14 cellular contexts compared by ENCODE assay signal in the genomic region with DNA sequence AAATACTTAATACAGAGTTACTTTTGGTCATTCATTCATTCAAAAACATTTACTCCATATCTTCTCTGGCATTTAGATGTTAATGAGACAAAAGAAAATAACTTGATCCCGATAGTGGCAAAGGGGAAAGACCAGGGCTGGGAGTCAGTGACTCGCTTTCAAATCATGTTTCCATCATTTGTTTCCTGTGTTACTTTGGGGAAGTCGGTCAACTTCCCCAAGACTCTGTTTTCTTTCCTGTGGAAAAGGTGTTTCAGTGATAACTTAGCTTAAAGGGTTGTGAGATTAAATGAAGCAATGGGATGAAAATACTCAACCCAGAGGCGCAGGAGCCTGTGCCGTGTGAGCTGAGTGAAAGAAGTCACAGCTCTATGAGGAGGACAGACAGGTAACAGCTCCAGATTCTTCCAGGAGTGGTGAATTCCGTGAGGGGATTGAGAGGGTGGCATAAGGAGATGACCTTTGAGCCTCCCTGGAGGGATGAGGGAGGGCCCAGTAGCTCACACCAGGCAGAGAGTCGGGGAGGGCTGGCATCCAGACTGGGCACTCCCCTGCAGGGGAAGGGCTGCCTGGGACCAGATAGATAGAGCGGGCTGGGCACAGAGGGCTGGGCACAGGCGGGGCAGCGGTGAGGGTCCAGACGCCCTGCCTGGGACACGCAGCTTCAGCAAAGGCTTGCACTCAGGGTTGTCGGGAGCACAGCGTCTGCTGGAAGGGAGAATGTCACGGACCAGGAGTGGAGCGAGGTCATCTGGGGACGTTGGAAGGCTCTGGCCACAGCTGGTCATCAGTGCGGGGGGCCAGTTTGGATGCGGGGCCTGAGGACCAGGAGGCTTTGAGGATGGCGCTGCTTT.
DNase-seq lines count a peak whose midpoint lies in the region; ATAC-seq and TF ChIP-seq lines count a peak whose summit lies in the region.
"Had no signal": no experiment of that assay in that cellular context is flagged by ENCODE, and none has a peak within 500 bp of the region (broad histone marks: within the 10 kb centered on the region; RNA-seq: fewer than 3 reads in every experiment).

No MANE protein-coding gene starts in this region.

- peaks cover 13% of the 10 kb centered on the region for H3K4me1 Mint-ChIP-seq in neural progenitor cell

- H3K4me3 ChIP-seq in PC-3 (ENCODE audit: low read length) (no peak overlapping the region), fibroblast of the aortic adventitia (ENCODE audit: low read depth, low read length) (no peak overlapping the region), neural progenitor cell (no peak overlapping the region), BE2C (ENCODE audit: low read depth, low read length) (no peak overlapping the region)
- H3K4me3 ChIP-seq: SJSA1, skin epidermis, tibial artery had no signal

- H3K4me3 Mint-ChIP-seq in neural progenitor cell: no peak overlapping the region

- no peak overlapping the region for H3K9ac ChIP-seq in PC-3 (ENCODE audit: low read length)
- H3K9ac ChIP-seq in neural progenitor cell: no peak overlapping the region

- no peaks in the 10 kb centered on the region for H3K36me3 ChIP-seq in PC-3 (ENCODE audit: low read depth, low read length)
- H3K36me3 ChIP-seq in neural progenitor cell: no peaks in the 10 kb centered on the region
- H3K36me3 ChIP-seq in BE2C: no peaks in the 10 kb centered on the region
- H3K36me3 ChIP-seq: SJSA1 had no signal

- no peaks in the 10 kb centered on the region for H3K9me3 ChIP-seq in PC-3 (ENCODE audit: low read length)
- no peaks in the 10 kb centered on the region for H3K9me3 ChIP-seq in neural progenitor cell (ENCODE audit: low read depth)
- no peaks in the 10 kb centered on the region for H3K9me3 ChIP-seq in BE2C
- H3K9me3 ChIP-seq: SJSA1, tibial artery had no signal

- BruUV-seq in PC-3 (replicated peaks; lab: Mats Ljungman, UMichigan): no TSS peak

- H3F3A ChIP-seq in PC-3 (ENCODE audit: low read length, unreplicated experiment) (no peaks in the 10 kb centered on the region), neural progenitor cell (ENCODE audit: low read depth) (no peaks in the 10 kb centered on the region)

- no peaks in the 10 kb centered on the region for H3K79me2 ChIP-seq in PC-3 (ENCODE audit: low read length)
- H3K79me2 ChIP-seq in neural progenitor cell (ENCODE audit: low read depth): no peaks in the 10 kb centered on the region

- H3K27me3 ChIP-seq in PC-3 (ENCODE audit: low read length) (no peaks in the 10 kb centered on the region), neural progenitor cell (no peaks in the 10 kb centered on the region), BE2C (no peaks in the 10 kb centered on the region)
- H3K27me3 ChIP-seq: SJSA1, tibial artery had no signal

- H3K9me2 ChIP-seq in PC-3 (replicated peaks; ENCODE audit: low read length): no peaks in the 10 kb centered on the region

- CTCF ChIA-PET in PC-3 (lab: Charles Lee): no interaction called here

- peak; percentile 51 for DNase-seq in EH (ENCODE audit: low read depth)
- peak; percentile 31 for DNase-seq in PC-3
- peak; percentile 12 for DNase-seq in fibroblast of the aortic adventitia (ENCODE audit: low read depth)
- no peak for DNase-seq in neural progenitor cell (ENCODE audit: low spot score)
- DNase-seq in COLO829 (ENCODE audit: low spot score): no peak
- no peak for DNase-seq in stimulated activated CD4-positive, alpha-beta T cell treated with anti-CD3 and anti-CD28 coated beads, Interleukin-12 subunit alpha, Interleukin-12 subunit beta, amount 100 ng/mL, for 4 hours
- DNase-seq in BE2C: no peak
- DNase-seq: Kasumi-1, NCI-H2081, NCI-H774, tibial artery had no signal

- H3K9me3 Mint-ChIP-seq in neural progenitor cell: peaks cover 6% of the 10 kb centered on the region

- TF ChIP-seq CTCF in PC-3 (conservative IDR thresholded peaks at IDR 0.05; ENCODE audit: low read depth, low read length): no peak
- TF ChIP-seq CTCF in fibroblast of the aortic adventitia (IDR thresholded peaks at IDR 0.05; ENCODE audit: insufficient read depth, low read length): no peak
- TF ChIP-seq CTCF in neural progenitor cell (IDR thresholded peaks at IDR 0.05): no peak
- TF ChIP-seq CTCF in BE2C (IDR thresholded peaks at IDR 0.05; ENCODE audit: low read depth, low read length): no peak

- peak overlapping the region; percentile 72 for H3K27ac Mint-ChIP-seq in neural progenitor cell

- peaks cover 10% of the 10 kb centered on the region for H3K4me1 ChIP-seq in PC-3 (ENCODE audit: insufficient read depth, low read length)
- no peaks in the 10 kb centered on the region for H3K4me1 ChIP-seq in neural progenitor cell
- H3K4me1 ChIP-seq in BE2C: no peaks in the 10 kb centered on the region
- H3K4me1 ChIP-seq: SJSA1, tibial artery had no signal

- H3K27me3 Mint-ChIP-seq in neural progenitor cell (ENCODE audit: insufficient read depth, low read depth): no peaks in the 10 kb centered on the region

- H3K36me3 Mint-ChIP-seq in neural progenitor cell: peaks cover 6% of the 10 kb centered on the region

- ATAC-seq in PC-3 (peak; percentile 51), GM18909 (IDR thresholded peaks at IDR 0.05; ENCODE audit: poor library complexity, unreplicated experiment) (no peak)

- H3K4me2 ChIP-seq in PC-3 (ENCODE audit: low read length): no peak overlapping the region; the same call in 1 of the 2 replicates
- no peak overlapping the region for H3K4me2 ChIP-seq in neural progenitor cell

- H3K27ac ChIP-seq in PC-3 (ENCODE audit: low read length): no peak overlapping the region
- no peak overlapping the region for H3K27ac ChIP-seq in neural progenitor cell
- H3K27ac ChIP-seq: SJSA1, tibial artery had no signal

- POLR2A ChIA-PET in PC-3 (lab: Charles Lee; ENCODE audit: unreplicated experiment): no interaction called here

- intact Hi-C loops in PC-3 (cut with micrococcal nuclease): no loop called here

- H4K20me1 ChIP-seq in PC-3 (ENCODE audit: low read length) (no peaks in the 10 kb centered on the region), neural progenitor cell (ENCODE audit: low read depth) (no peaks in the 10 kb centered on the region)

- no peak overlapping the region for H2AFZ ChIP-seq in PC-3 (ENCODE audit: low read length)
- no peak overlapping the region for H2AFZ ChIP-seq in neural progenitor cell (replicated peaks)

Comparison
In these comparisons a context has a peak if more than half of its experiments do, and no peak if none do; other contexts are left out.
1. DNase-seq: peak in EH (single experiment), PC-3 (single experiment) and fibroblast of the aortic adventitia (single experiment); none in neural progenitor cell (single experiment), COLO829 (single experiment), stimulated activated CD4-positive, alpha-beta T cell treated with anti-CD3 and anti-CD28 coated beads, Interleukin-12 subunit alpha, Interleukin-12 subunit beta, amount 100 ng/mL, for 4 hours (single experiment) and BE2C (single experiment).